ENCODE assay signal across 8 cellular contexts in genomic region chr3:197394126-197394463, GRCh38.
DNase-seq lines count a peak whose midpoint lies in the region; ATAC-seq and TF ChIP-seq lines count a peak whose summit lies in the region.
"Not testable (repeated sequence)": the region's sequence is repeated elsewhere in the genome, so short reads cannot be mapped to it uniquely, and the experiment has no call there.

No MANE protein-coding gene starts in this region.

- peak overlapping the region; percentile 80 for H3K27ac Mint-ChIP-seq in T-helper 2 cell treated with Interferon-gamma antibody and Interleukin-4, amounts not matched to agents 5 μg/mL and 100 μg/mL, for 36 hours
- peak overlapping the region; percentile 16 for H3K27ac Mint-ChIP-seq in activated naive CD8-positive, alpha-beta T cell treated with anti-CD3 and anti-CD28 coated beads, Interleukin-2, amount 10 ng/mL, durations not matched to agents 7 days and 5 days

- H3K4me1 Mint-ChIP-seq in T-helper 2 cell treated with Interferon-gamma antibody and Interleukin-4, amounts not matched to agents 5 μg/mL and 100 μg/mL, for 36 hours (ENCODE audit: low read depth); activated naive CD8-positive, alpha-beta T cell treated with anti-CD3 and anti-CD28 coated beads, Interleukin-2, amount 10 ng/mL, durations not matched to agents 7 days and 5 days: not testable (repeated sequence)

- 48 to 63% methylated on average over 8 of the region's 8 CpGs for WGBS in esophagus squamous epithelium, 2 donors
- 98% methylated on average over 8 of the region's 8 CpGs for WGBS in urinary bladder

- H3K9me3 Mint-ChIP-seq in T-helper 2 cell treated with Interferon-gamma antibody and Interleukin-4, amounts not matched to agents 5 μg/mL and 100 μg/mL, for 36 hours; activated naive CD8-positive, alpha-beta T cell treated with anti-CD3 and anti-CD28 coated beads, Interleukin-2, amount 10 ng/mL, durations not matched to agents 7 days and 5 days: not testable (repeated sequence)

- H3K4me3 ChIP-seq in esophagus squamous epithelium: peak overlapping the region in 2 of 4 donors; percentile 7
- H3K4me3 ChIP-seq in osteoblast (ENCODE audit: insufficient read depth, low read length); urinary bladder (ENCODE audit: low read depth, low read length): not testable (repeated sequence)

- H3K79me2 ChIP-seq in osteoblast (ENCODE audit: insufficient read depth, low read length): not testable (repeated sequence)

- ATAC-seq in GM18502 (IDR thresholded peaks at IDR 0.05; ENCODE audit: poor library complexity, unreplicated experiment) (peak; percentile 39), GM21526 (IDR thresholded peaks at IDR 0.05; ENCODE audit: low FRiP score, unreplicated experiment) (peak; percentile 37), HG03175 (IDR thresholded peaks at IDR 0.05; ENCODE audit: unreplicated experiment) (peak; percentile 34)
- ATAC-seq in activated naive CD8-positive, alpha-beta T cell treated with anti-CD3 and anti-CD28 coated beads, Interleukin-2, amount 10 ng/mL, durations not matched to agents 7 days and 5 days (ENCODE audit: low read depth): not testable (repeated sequence)

- H3K27ac ChIP-seq in esophagus squamous epithelium (peak overlapping the region; percentile 87 to 93 (median 89)), osteoblast (ENCODE audit: low read depth, low read length) (peak overlapping the region; percentile 99), urinary bladder (ENCODE audit: low read depth) (peak overlapping the region; percentile 61)

- H4K20me1 ChIP-seq in osteoblast (ENCODE audit: insufficient read depth, low read length): not testable (repeated sequence)

- H3K4me2 ChIP-seq in osteoblast (ENCODE audit: insufficient read depth, low read length): not testable (repeated sequence)

- TF ChIP-seq POLR2A in esophagus squamous epithelium (IDR thresholded peaks at IDR 0.05): not testable (repeated sequence)

- POLR2A ChIA-PET in activated naive CD8-positive, alpha-beta T cell treated with anti-CD3 and anti-CD28 coated beads, Interleukin-2, amount 10 ng/mL, durations not matched to agents 7 days and 5 days (lab: Charles Lee): not testable (repeated sequence)

- not testable (repeated sequence) for DNase-seq in T-helper 2 cell treated with Interferon-gamma antibody and Interleukin-4, amounts not matched to agents 5 μg/mL and 100 μg/mL, for 36 hours (ENCODE audit: low spot score); activated naive CD8-positive, alpha-beta T cell treated with anti-CD3 and anti-CD28 coated beads, Interleukin-2, amount 10 ng/mL, durations not matched to agents 7 days and 5 days; esophagus squamous epithelium (lab: John Stamatoyannopoulos, UW); osteoblast (ENCODE audit: insufficient read length, low spot score, missing footprints)

- H3K9me3 ChIP-seq in esophagus squamous epithelium; osteoblast (ENCODE audit: low read depth, low read length): not testable (repeated sequence)

- not testable (repeated sequence) for H3K36me3 Mint-ChIP-seq in T-helper 2 cell treated with Interferon-gamma antibody and Interleukin-4, amounts not matched to agents 5 μg/mL and 100 μg/mL, for 36 hours (ENCODE audit: low read depth); activated naive CD8-positive, alpha-beta T cell treated with anti-CD3 and anti-CD28 coated beads, Interleukin-2, amount 10 ng/mL, durations not matched to agents 7 days and 5 days

- H3K36me3 ChIP-seq in esophagus squamous epithelium; osteoblast (ENCODE audit: insufficient read depth, low read length); urinary bladder (ENCODE audit: insufficient read depth): not testable (repeated sequence)

- H3K4me1 ChIP-seq in esophagus squamous epithelium (peaks cover 13 to 52% (median 15%) of the 10 kb centered on the region in 3 donors), osteoblast (ENCODE audit: insufficient read depth, low read length) (peaks cover 31% of the 10 kb centered on the region)
- not testable (repeated sequence) for H3K4me1 ChIP-seq in urinary bladder (ENCODE audit: insufficient read depth)

- not testable (repeated sequence) for H3K27me3 Mint-ChIP-seq in T-helper 2 cell treated with Interferon-gamma antibody and Interleukin-4, amounts not matched to agents 5 μg/mL and 100 μg/mL, for 36 hours (ENCODE audit: low read depth); activated naive CD8-positive, alpha-beta T cell treated with anti-CD3 and anti-CD28 coated beads, Interleukin-2, amount 10 ng/mL, durations not matched to agents 7 days and 5 days

- intact Hi-C loops in esophagus squamous epithelium (cut with DNase I): not testable (repeated sequence)

- not testable (repeated sequence) for H3K27me3 ChIP-seq in esophagus squamous epithelium
- H3K27me3 ChIP-seq in osteoblast (ENCODE audit: insufficient read depth, low read length): peaks cover 14% of the 10 kb centered on the region

- H3K4me3 Mint-ChIP-seq in T-helper 2 cell treated with Interferon-gamma antibody and Interleukin-4, amounts not matched to agents 5 μg/mL and 100 μg/mL, for 36 hours: peak overlapping the region; percentile 27
- not testable (repeated sequence) for H3K4me3 Mint-ChIP-seq in activated naive CD8-positive, alpha-beta T cell treated with anti-CD3 and anti-CD28 coated beads, Interleukin-2, amount 10 ng/mL, durations not matched to agents 7 days and 5 days

- not testable (repeated sequence) for TF ChIP-seq CTCF in esophagus squamous epithelium (IDR thresholded peaks at IDR 0.05); osteoblast (IDR thresholded peaks at IDR 0.05; ENCODE audit: extremely low read depth, low read depth, low read length)

- not testable (repeated sequence) for H2AFZ ChIP-seq in osteoblast (ENCODE audit: low read length)
